ENCODE assay signal across 12 cellular contexts in the genomic region with DNA sequence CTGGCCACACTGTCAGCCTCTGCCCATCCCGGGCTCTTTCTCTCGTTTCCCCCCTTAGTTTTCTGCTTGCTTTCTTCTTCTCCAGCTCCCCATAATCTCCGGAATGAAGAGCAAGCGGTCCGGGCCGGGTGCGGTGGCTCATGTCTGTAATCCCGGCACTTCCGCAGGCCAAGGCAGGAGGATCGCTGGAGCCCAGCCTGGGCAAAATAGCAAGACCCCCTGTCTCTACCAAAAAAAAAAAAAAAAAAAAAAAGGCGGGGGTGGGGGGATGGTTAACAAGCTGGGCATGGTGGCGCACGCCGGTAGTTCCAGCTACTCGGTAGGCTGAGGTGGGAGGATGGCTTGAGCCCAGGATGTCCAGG. TPM values are rescaled to one million over a fixed set of nuclear protein-coding genes. Genes with fewer than 3 reads are reported as not detected.
DNase-seq lines count a peak whose midpoint lies in the region; ATAC-seq and TF ChIP-seq lines count a peak whose summit lies in the region.
"Had no signal": no experiment of that assay in that cellular context is flagged by ENCODE, and none has a peak within 500 bp of the region (broad histone marks: within the 10 kb centered on the region; RNA-seq: fewer than 3 reads in every experiment).

No MANE protein-coding gene starts in this region.

- H3K4me3 ChIP-seq in fibroblast of pulmonary artery (replicated peaks; ENCODE audit: low read depth, low read length) (peak overlapping the region; percentile 19), muscle layer of colon (ENCODE audit: low read depth in 1 of 2, low read length in 2 of 2) (peak overlapping the region; percentile 26 to 35), urinary bladder (ENCODE audit: low read depth, low read length) (peak overlapping the region; percentile 33), WERI-Rb-1 (ENCODE audit: low read depth, low read length) (no peak overlapping the region)

- DNase-seq in DMS53 (lab: John Stamatoyannopoulos, UW) (peak; percentile 59), DMS53 treated with DMSO at 0.1 percent for 48 hours (lab: John Stamatoyannopoulos, UW; ENCODE audit: unreplicated experiment) (no peak), fibroblast of pulmonary artery (ENCODE audit: low read depth) (no peak), LoVo (ENCODE audit: low spot score) (no peak), WERI-Rb-1 (no peak)
- DNase-seq: activated CD4-positive, alpha-beta memory T cell treated with anti-CD3 and anti-CD28 coated beads, Interleukin-2, amount 10 ng/mL, durations not matched to agents 7 days and 5 days; Calu3 had no signal

- TF ChIP-seq CTCF in fibroblast of pulmonary artery (IDR thresholded peaks at IDR 0.05; ENCODE audit: low read length, missing control alignments): no peak
- no peak for TF ChIP-seq CTCF in WERI-Rb-1 (IDR thresholded peaks at IDR 0.05; ENCODE audit: low read depth, low read length)

- no peak overlapping the region for H3K9ac ChIP-seq in muscle layer of colon (ENCODE audit: low read length)
- H3K9ac ChIP-seq: KMS-11 had no signal

- peaks cover 78% of the 10 kb centered on the region for H3K4me1 ChIP-seq in muscle layer of colon (ENCODE audit: insufficient read depth, low read length)
- H3K4me1 ChIP-seq in urinary bladder (ENCODE audit: insufficient read depth): no peaks in the 10 kb centered on the region

- H3K9me3 ChIP-seq in muscle layer of colon (ENCODE audit: low read length) (no peaks in the 10 kb centered on the region), WERI-Rb-1 (ENCODE audit: severe bottlenecking) (no peaks in the 10 kb centered on the region)
- H3K9me3 ChIP-seq: neutrophil had no signal

- H3K27me3 ChIP-seq in muscle layer of colon (ENCODE audit: control insufficient read depth in 1 of 2, insufficient read depth in 2 of 2, low read length in 2 of 2) (no peaks in the 10 kb centered on the region), WERI-Rb-1 (ENCODE audit: insufficient read depth, low read depth, severe bottlenecking) (no peaks in the 10 kb centered on the region)

- WGBS in urinary bladder: 19% methylated on average over 15 of the region's 15 CpGs

- H3K36me3 ChIP-seq in muscle layer of colon (ENCODE audit: insufficient read depth, low read length) (no peaks in the 10 kb centered on the region), urinary bladder (ENCODE audit: insufficient read depth) (no peaks in the 10 kb centered on the region), WERI-Rb-1 (no peaks in the 10 kb centered on the region)
- H3K36me3 ChIP-seq: neutrophil had no signal

- H3K27ac ChIP-seq in muscle layer of colon (ENCODE audit: low read depth, low read length) (peak overlapping the region; percentile 71), urinary bladder (ENCODE audit: low read depth) (no peak overlapping the region), WERI-Rb-1 (no peak overlapping the region)
- H3K27ac ChIP-seq: KMS-11, neutrophil had no signal

- no peak for ATAC-seq in HG03432 (IDR thresholded peaks at IDR 0.05; ENCODE audit: unreplicated experiment)

RNA-seq across cellular contexts. Expression of gene AHNAK, which starts 40.8 kb away (rescaled TPM):
- total RNA-seq in urinary bladder: 554 TPM
- polyA plus RNA-seq in urinary bladder: 200 TPM
